Comparison of ENCODE assay signal across 12 cellular contexts in genomic region chr13:91576590-91576989, GRCh38.
A peak's percentile ranks its signal among the peaks of the same experiment; 100 is the strongest.
DNase-seq lines count a peak whose midpoint lies in the region; FAIRE-seq and TF ChIP-seq lines count a peak whose summit lies in the region.
"Had no signal": no experiment of that assay in that cellular context is flagged by ENCODE, and none has a peak within 500 bp of the region (broad histone marks: within the 10 kb centered on the region; RNA-seq: fewer than 3 reads in every experiment).

No MANE protein-coding gene starts in this region.

- H3K36me3 ChIP-seq in GM06990 (ENCODE audit: control insufficient read depth, insufficient read depth, low read length) (no peaks in the 10 kb centered on the region), H7 (replicated peaks; ENCODE audit: control insufficient read depth, insufficient read depth, low read length) (no peaks in the 10 kb centered on the region), SJCRH30 (no peaks in the 10 kb centered on the region), kidney epithelial cell (ENCODE audit: control insufficient read depth, insufficient read depth, low read length) (no peaks in the 10 kb centered on the region)
- H3K36me3 ChIP-seq: prostate gland had no signal

- H3K4me3 ChIP-seq in GM06990 (replicated peaks; ENCODE audit: low read depth, low read length) = no peak overlapping the region
- no peak overlapping the region for H3K4me3 ChIP-seq in H7 (ENCODE audit: insufficient read depth, low read depth, low read length)
- no peak overlapping the region for H3K4me3 ChIP-seq in SJCRH30
- H3K4me3 ChIP-seq in kidney epithelial cell (ENCODE audit: low read depth, low read length) = no peak overlapping the region
- H3K4me3 ChIP-seq: prostate gland had no signal

- H3K4me1 ChIP-seq in SJCRH30 = no peaks in the 10 kb centered on the region
- H3K4me1 ChIP-seq: prostate gland had no signal

- peak; percentile 62 for TF ChIP-seq CTCF in GM06990 (IDR thresholded peaks at IDR 0.05; ENCODE audit: insufficient read depth, low read length, poor library complexity, severe bottlenecking)
- TF ChIP-seq CTCF in kidney epithelial cell (IDR thresholded peaks at IDR 0.05; ENCODE audit: insufficient read depth, low read length, poor library complexity, severe bottlenecking) = peak; percentile 28

- no peaks in the 10 kb centered on the region for H3K9me3 ChIP-seq in SJCRH30 (replicated peaks)
- H3K9me3 ChIP-seq: prostate gland had no signal

- no peak overlapping the region for H3K27ac ChIP-seq in SJCRH30
- H3K27ac ChIP-seq: prostate gland had no signal

- DNase-seq in GM06990 (ENCODE audit: extremely low read depth, insufficient read length) = no peak
- DNase-seq in H7 = peak; percentile 8
- peak; percentile 12 to 42 for DNase-seq in SJCRH30
- DNase-seq in kidney epithelial cell (ENCODE audit: low read depth) = no peak
- no peak for DNase-seq in NCI-H2029 treated with DMSO at 0.1 percent for 48 hours (lab: John Stamatoyannopoulos, UW)
- no peak for DNase-seq in frontal cortex (ENCODE audit: low spot score in 2 of 2)
- DNase-seq in GM03348 (ENCODE audit: low spot score) = no peak
- DNase-seq: left ventricle myocardium superior, NCI-H2227 treated with DMSO at 0.1 percent for 48 hours had no signal

- no peaks in the 10 kb centered on the region for H3K27me3 ChIP-seq in GM06990 (replicated peaks; ENCODE audit: control insufficient read depth, insufficient read depth, low read length)
- no peaks in the 10 kb centered on the region for H3K27me3 ChIP-seq in H7 (ENCODE audit: control insufficient read depth, insufficient read depth, low read length)
- H3K27me3 ChIP-seq in SJCRH30 = no peaks in the 10 kb centered on the region
- no peaks in the 10 kb centered on the region for H3K27me3 ChIP-seq in kidney epithelial cell (ENCODE audit: control insufficient read depth, insufficient read depth, low read length)

- FAIRE-seq in frontal cortex (lab: Jason Lieb, UNC) = no peak
- FAIRE-seq: HTR-8/SVneo, urothelium cell line had no signal

Comparison
In these comparisons a context has a peak if more than half of its experiments do, and no peak if none do; other contexts are left out.
1. DNase-seq: peak in H7 (single experiment) and SJCRH30 (2 of 2); none in GM06990 (single experiment), kidney epithelial cell (single experiment), NCI-H2029 treated with DMSO at 0.1 percent for 48 hours (single experiment), frontal cortex (0 of 2) and GM03348 (single experiment).